In the genomic region with DNA sequence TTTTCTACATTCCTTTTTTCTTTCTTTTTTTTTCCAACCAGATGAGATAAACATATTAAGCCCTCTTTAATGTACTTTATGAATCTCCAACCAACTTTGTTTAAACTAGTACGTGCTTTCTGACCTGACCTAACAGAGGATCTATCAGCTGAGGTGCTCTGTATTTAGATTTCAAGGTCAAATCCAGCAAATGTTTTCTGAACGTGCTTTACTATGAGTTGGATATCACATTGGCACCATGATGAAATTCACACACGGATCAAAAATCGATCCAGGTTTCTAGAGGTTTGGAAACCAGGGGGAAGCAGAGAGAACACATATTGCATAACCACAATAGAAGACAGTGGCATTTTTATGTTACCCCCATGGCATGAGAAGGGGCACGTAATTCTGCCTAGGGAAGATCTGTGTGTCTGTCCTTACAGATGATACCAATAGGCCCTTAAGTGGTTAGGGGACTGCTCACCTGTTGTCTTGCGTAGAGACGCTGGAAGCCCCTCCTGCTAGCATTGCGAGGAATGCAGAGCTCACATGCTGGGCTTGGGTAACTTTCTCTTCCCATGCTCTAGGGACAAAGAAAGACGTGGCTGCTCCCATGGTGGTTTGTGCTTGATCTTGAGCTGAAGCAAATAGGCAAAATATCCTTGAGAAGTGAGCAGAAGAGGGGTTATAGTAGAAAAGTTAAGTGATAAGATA, we compare ENCODE assay signal across 1 cellular context.
TF ChIP-seq lines count a peak whose summit lies in the region.

No MANE protein-coding gene starts in this region.

TF ChIP-seq in HCT116, 20 proteins besides CTCF, POLR2A, EP300 and RAD21 (continued from another document):
- TF ChIP-seq ATF3 (IDR thresholded peaks at IDR 0.05) (no peak), SRF (IDR thresholded peaks at IDR 0.05; ENCODE audit: low read depth) (no peak), YY1 (IDR thresholded peaks at IDR 0.05; ENCODE audit: extremely low read depth, insufficient replicate concordance, low read depth, low read length) (no peak), JUND (IDR thresholded peaks at IDR 0.05) (no peak), MAX (IDR thresholded peaks at IDR 0.05) (no peak), SP1 (IDR thresholded peaks at IDR 0.05; ENCODE audit: low read depth) (no peak), ZFX (IDR thresholded peaks at IDR 0.05) (no peak)
- TF ChIP-seq, protein P1, sequence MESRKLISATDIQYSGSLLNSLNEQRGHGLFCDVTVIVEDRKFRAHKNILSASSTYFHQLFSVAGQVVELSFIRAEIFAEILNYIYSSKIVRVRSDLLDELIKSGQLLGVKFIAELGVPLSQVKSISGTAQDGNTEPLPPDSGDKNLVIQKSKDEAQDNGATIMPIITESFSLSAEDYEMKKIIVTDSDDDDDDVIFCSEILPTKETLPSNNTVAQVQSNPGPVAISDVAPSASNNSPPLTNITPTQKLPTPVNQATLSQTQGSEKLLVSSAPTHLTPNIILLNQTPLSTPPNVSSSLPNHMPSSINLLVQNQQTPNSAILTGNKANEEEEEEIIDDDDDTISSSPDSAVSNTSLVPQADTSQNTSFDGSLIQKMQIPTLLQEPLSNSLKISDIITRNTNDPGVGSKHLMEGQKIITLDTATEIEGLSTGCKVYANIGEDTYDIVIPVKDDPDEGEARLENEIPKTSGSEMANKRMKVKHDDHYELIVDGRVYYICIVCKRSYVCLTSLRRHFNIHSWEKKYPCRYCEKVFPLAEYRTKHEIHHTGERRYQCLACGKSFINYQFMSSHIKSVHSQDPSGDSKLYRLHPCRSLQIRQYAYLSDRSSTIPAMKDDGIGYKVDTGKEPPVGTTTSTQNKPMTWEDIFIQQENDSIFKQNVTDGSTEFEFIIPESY (IDR thresholded peaks at IDR 0.05; ENCODE audit: extremely low read depth, insufficient replicate concordance, low read length) = no peak
TF ChIP-seq in HCT116: peak in this region for 0.
